Comparison of ENCODE assay signal across 7 cellular contexts in genomic region chr14:85529803-85530574, GRCh38. TPM values are rescaled to one million over a fixed set of nuclear protein-coding genes. Genes with fewer than 3 reads are reported as not detected.
A peak's percentile ranks its signal among the peaks of the same experiment; 100 is the strongest.
DNase-seq lines count a peak whose midpoint lies in the region; FAIRE-seq and TF ChIP-seq lines count a peak whose summit lies in the region.

Gene FLRT2 (plus strand): TSS chr14:85530144. CDS start chr14:85621515, 91,371 bp downstream.

- H3K4me3 ChIP-seq in bronchial epithelial cell (ENCODE audit: low read depth, low read length) (peak within 1 kb of the TSS; percentile 90), skin epidermis (peak within 1 kb of the TSS; percentile 58 to 72 (median 64))

- H3K36me3 ChIP-seq in bronchial epithelial cell (ENCODE audit: control insufficient read depth, insufficient read depth, low read length) = no peaks in the 10 kb centered on the region

- FAIRE-seq in bronchial epithelial cell (lab: Jason Lieb, UNC) = no peak

- POLR2A ChIA-PET in GM10248 (lab: Yijun Ruan, JAX) = no interaction called here

- H3K27me3 ChIP-seq in bronchial epithelial cell (ENCODE audit: control insufficient read depth, insufficient read depth, low read length) = no peaks in the 10 kb centered on the region

- H3K27ac ChIP-seq in skin epidermis = peak within 1 kb of the TSS in 20 of 21 experiments; percentile 49 to 90 (median 80)

- DNase-seq in HuH-7 (ENCODE audit: low spot score) = peak; percentile 47
- peak; percentile 54 for DNase-seq in bronchial epithelial cell (ENCODE audit: low read depth)
- peak; percentile 76 for DNase-seq in islet precursor cell
- no peak for DNase-seq in germinal center (ENCODE audit: low spot score)
- no peak for DNase-seq in GM10248 (ENCODE audit: extremely low spot score)
- no peak for DNase-seq in GOT3 (lab: John Stamatoyannopoulos, UW)

- TF ChIP-seq CTCF in bronchial epithelial cell (IDR thresholded peaks at IDR 0.05; ENCODE audit: insufficient read depth, low read length, severe bottlenecking) (no peak), GM10248 (IDR thresholded peaks at IDR 0.05; ENCODE audit: control extremely low read depth, extremely low read depth, low read depth, missing control alignments) (no peak)

- CTCF ChIA-PET in GM10248 (lab: Yijun Ruan, JAX) = no interaction called here

RNA-seq across cellular contexts. Expression of gene FLRT2, which starts in this region (rescaled TPM):
- 7.1 and 14.8 TPM in 2 replicates for total RNA-seq in bronchial epithelial cell

Comparison
In these comparisons a context has a peak if more than half of its experiments do, and no peak if none do; other contexts are left out.
1. DNase-seq: peak in HuH-7 (single experiment), bronchial epithelial cell (single experiment) and islet precursor cell (single experiment); none in germinal center (single experiment), GM10248 (single experiment) and GOT3 (single experiment).